ENCODE assay signal across 13 cellular contexts in genomic region chr21:33197546-33197945, GRCh38. TPM values are rescaled to one million over a fixed set of nuclear protein-coding genes. Genes with fewer than 3 reads are reported as not detected.
DNase-seq lines count a peak whose midpoint lies in the region; ATAC-seq and TF ChIP-seq lines count a peak whose summit lies in the region.
"Had no signal": no experiment of that assay in that cellular context is flagged by ENCODE, and none has a peak within 500 bp of the region (broad histone marks: within the 10 kb centered on the region; RNA-seq: fewer than 3 reads in every experiment).

No MANE protein-coding gene starts in this region.

- ATAC-seq in HCT116, result no peak

- peak overlapping the region; percentile 67 for H3K4me2 ChIP-seq in HCT116 (ENCODE audit: low read length)

- no TSS peak for BruUV-seq in HCT116 (replicated peaks; lab: Mats Ljungman, UMichigan)

- no peak overlapping the region for H3K9ac ChIP-seq in HCT116 (ENCODE audit: low read length)
- peak overlapping the region in 1 of 3 donors; percentile 17 for H3K9ac ChIP-seq in skeletal muscle tissue (ENCODE audit: low read depth in 1 of 3, low read length in 3 of 3)

- TF ChIP-seq RAD21 in HCT116 (IDR thresholded peaks at IDR 0.05; ENCODE audit: low read depth), result no peak

- H2AFZ ChIP-seq in HCT116 (ENCODE audit: low read depth, low read length, poor library complexity, severe bottlenecking), result peak overlapping the region; percentile 89

- H3K79me2 ChIP-seq in HCT116 (ENCODE audit: insufficient read depth, low read length), result no peaks in the 10 kb centered on the region

- no peak overlapping the region for H3K27ac Mint-ChIP-seq in CD8-positive, alpha-beta memory T cell
- H3K27ac Mint-ChIP-seq: progenitor cell of endocrine pancreas; T-helper 2 cell treated with Interferon-gamma antibody and Interleukin-4, amounts not matched to agents 5 μg/mL and 100 μg/mL, for 36 hours had no signal

- no peaks in the 10 kb centered on the region for H3K9me2 ChIP-seq in HCT116 (ENCODE audit: insufficient read depth)

- H3K4me3 Mint-ChIP-seq in CD8-positive, alpha-beta memory T cell, result no peak overlapping the region
- H3K4me3 Mint-ChIP-seq: T-helper 2 cell treated with Interferon-gamma antibody and Interleukin-4, amounts not matched to agents 5 μg/mL and 100 μg/mL, for 36 hours had no signal

- no peak for TF ChIP-seq CTCF in HCT116 (IDR thresholded peaks at IDR 0.05 in 2 of 3, conservative IDR thresholded peaks at IDR 0.05 in 1 of 3; ENCODE audit: borderline replicate concordance in 1 of 3, insufficient read depth in 1 of 3, low read depth in 2 of 3, low read length in 2 of 3)
- no peak for TF ChIP-seq CTCF in adrenal gland (IDR thresholded peaks at IDR 0.05)
- TF ChIP-seq CTCF in right atrium auricular region (IDR thresholded peaks at IDR 0.05), result no peak
- peak in 1 of 6 experiments; percentile 6 for TF ChIP-seq CTCF in Peyer's patch (IDR thresholded peaks at IDR 0.05)

- DNase-seq in HCT116 (ENCODE audit: low read depth, low spot score) (no peak), adrenal gland (peak in 6 of 7 donors; percentile 50 to 79 (median 56)), right atrium auricular region (ENCODE audit: low spot score) (no peak), Peyer's patch (no peak), dedifferentiated amniotic fluid mesenchymal stem cell (ENCODE audit: extremely low spot score) (no peak)
- no peak for DNase-seq in CD8-positive, alpha-beta memory T cell
- DNase-seq in stimulated activated CD4-positive, alpha-beta T cell treated with anti-CD3 and anti-CD28 coated beads, Interleukin-4, amount 100 ng/mL, for 24 hours, result no peak
- DNase-seq: NCI-H1436 treated with DMSO at 0.1 percent for 48 hours had no signal

- no peaks in the 10 kb centered on the region for H3K36me3 Mint-ChIP-seq in CD8-positive, alpha-beta memory T cell
- H3K36me3 Mint-ChIP-seq: brain had no signal

- peaks cover 0 to 2% of the 10 kb centered on the region in 2 donors for H3K27me3 Mint-ChIP-seq in CD8-positive, alpha-beta memory T cell

- no peak overlapping the region for H3K4me3 ChIP-seq in HCT116 (replicated peaks in 1 of 2; ENCODE audit: low read depth in 1 of 2, low read length in 2 of 2)
- H3K4me3 ChIP-seq in adrenal gland, result no peak overlapping the region
- H3K4me3 ChIP-seq in right atrium auricular region, result no peak overlapping the region
- no peak overlapping the region for H3K4me3 ChIP-seq in skeletal muscle tissue (ENCODE audit: low read length in 3 of 3)
- no peak overlapping the region for H3K4me3 ChIP-seq in CD8-positive, alpha-beta memory T cell (ENCODE audit: low read length)
- H3K4me3 ChIP-seq in Peyer's patch, result no peak overlapping the region
- H3K4me3 ChIP-seq: SJCRH30 had no signal

- no peaks in the 10 kb centered on the region for H3K9me3 ChIP-seq in HCT116 (ENCODE audit: control insufficient read depth in 1 of 2, insufficient read depth in 1 of 2, low read depth in 1 of 2, low read length in 2 of 2)
- H3K9me3 ChIP-seq in adrenal gland (replicated peaks in 1 of 3), result no peaks in the 10 kb centered on the region
- no peaks in the 10 kb centered on the region for H3K9me3 ChIP-seq in right atrium auricular region
- H3K9me3 ChIP-seq in skeletal muscle tissue (ENCODE audit: control insufficient read depth in 3 of 3, low read length in 3 of 3), result no peaks in the 10 kb centered on the region
- H3K9me3 ChIP-seq in CD8-positive, alpha-beta memory T cell (ENCODE audit: low read length), result no peaks in the 10 kb centered on the region
- no peaks in the 10 kb centered on the region for H3K9me3 ChIP-seq in Peyer's patch
- H3K9me3 ChIP-seq: SJCRH30 had no signal

- H3K4me1 ChIP-seq in HCT116 (ENCODE audit: control insufficient read depth in 1 of 2, insufficient read depth in 2 of 2, low read length in 2 of 2) (peaks cover 0 to 9% of the 10 kb centered on the region in 2 experiments; a peak in 2 of 4 replicates), adrenal gland (replicated peaks in 1 of 2) (peaks cover 12 to 24% of the 10 kb centered on the region in 2 donors), right atrium auricular region (peaks cover 0 to 39% of the 10 kb centered on the region in 2 donors), skeletal muscle tissue (ENCODE audit: control insufficient read depth in 3 of 3, insufficient read depth in 3 of 3, low read length in 3 of 3) (peaks cover 13 to 29% (median 17%) of the 10 kb centered on the region in 3 donors), Peyer's patch (peaks cover 0 to 17% (median 0%) of the 10 kb centered on the region in 4 donors)
- peaks cover 7% of the 10 kb centered on the region for H3K4me1 ChIP-seq in CD8-positive, alpha-beta memory T cell (ENCODE audit: insufficient read depth, low read length)

- H3K27ac ChIP-seq in HCT116 (ENCODE audit: low read depth, low read length) (no peak overlapping the region), adrenal gland (peak overlapping the region in 3 of 5 donors; percentile 45 to 75 (median 72)), right atrium auricular region (peak overlapping the region; percentile 64 to 79), skeletal muscle tissue (ENCODE audit: low read depth, low read length) (peak overlapping the region; percentile 21), Peyer's patch (peak overlapping the region in 1 of 4 donors; percentile 43)
- H3K27ac ChIP-seq in CD8-positive, alpha-beta memory T cell (ENCODE audit: low read depth, low read length), result no peak overlapping the region
- H3K27ac ChIP-seq: SJCRH30 had no signal

- H4K20me1 ChIP-seq in HCT116 (ENCODE audit: insufficient read depth), result no peaks in the 10 kb centered on the region

- 18 to 25% (median 21%) methylated on average over 4 of the region's 4 CpGs for whole genome bisulfite sequencing in adrenal gland, 4 donors

- H3K36me3 ChIP-seq in HCT116 (ENCODE audit: control insufficient read depth in 1 of 2, insufficient read depth in 2 of 2, low read length in 2 of 2) (no peaks in the 10 kb centered on the region), adrenal gland (replicated peaks in 1 of 2) (no peaks in the 10 kb centered on the region), right atrium auricular region (no peaks in the 10 kb centered on the region), skeletal muscle tissue (ENCODE audit: control insufficient read depth in 3 of 3, insufficient read depth in 3 of 3, low read length in 3 of 3) (no peaks in the 10 kb centered on the region), Peyer's patch (no peaks in the 10 kb centered on the region)
- H3K36me3 ChIP-seq in CD8-positive, alpha-beta memory T cell (ENCODE audit: insufficient read depth, low read length), result no peaks in the 10 kb centered on the region
- H3K36me3 ChIP-seq: SJCRH30 had no signal

- intact Hi-C loops in HCT116 (cut with micrococcal nuclease) (loop anchor here (1.0 to 5.0 kb wide), 6 partner anchors 65 to 545 kb away; no protein-coding TSS in a partner anchor), adrenal gland (cut with DNase I) (loop anchor here in 1 of 2 donors (5.0 to 10.0 kb wide), 2 partner anchors 255 to 363 kb away; no protein-coding TSS in a partner anchor)

- H3K27me3 ChIP-seq in HCT116 (ENCODE audit: insufficient read depth, low read length), result no peaks in the 10 kb centered on the region
- H3K27me3 ChIP-seq in adrenal gland, result no peaks in the 10 kb centered on the region
- no peaks in the 10 kb centered on the region for H3K27me3 ChIP-seq in right atrium auricular region
- no peaks in the 10 kb centered on the region for H3K27me3 ChIP-seq in skeletal muscle tissue (ENCODE audit: control insufficient read depth in 3 of 3, insufficient read depth in 3 of 3, low read length in 3 of 3)
- H3K27me3 ChIP-seq in CD8-positive, alpha-beta memory T cell (ENCODE audit: insufficient read depth, low read length, poor library complexity, severe bottlenecking), result no peaks in the 10 kb centered on the region
- no peaks in the 10 kb centered on the region for H3K27me3 ChIP-seq in Peyer's patch
- H3K27me3 ChIP-seq: SJCRH30 had no signal

- TF ChIP-seq POLR2A in HCT116 (IDR thresholded peaks at IDR 0.05; ENCODE audit: borderline replicate concordance, extremely low read depth, insufficient read depth, insufficient read length) (no peak), adrenal gland (IDR thresholded peaks at IDR 0.05) (no peak), Peyer's patch (IDR thresholded peaks at IDR 0.05) (no peak)

- peaks cover 14 to 22% (median 19%) of the 10 kb centered on the region in 3 donors for H3K4me1 Mint-ChIP-seq in CD8-positive, alpha-beta memory T cell

- POLR2A ChIA-PET in HCT116 (lab: Charles Lee), result no interaction called here
- POLR2A ChIA-PET in CD8-positive, alpha-beta memory T cell (lab: Charles Lee), result interaction anchor here (0.6 to 0.8 kb wide), 2 partner anchors 164 to 349 kb away, joined by 3 read pairs; no protein-coding TSS in a partner anchor

- peaks cover 0 to 2% (median 0%) of the 10 kb centered on the region in 5 donors for H3K9me3 Mint-ChIP-seq in CD8-positive, alpha-beta memory T cell
- H3K9me3 Mint-ChIP-seq: brain; T-helper 2 cell treated with Interferon-gamma antibody and Interleukin-4, amounts not matched to agents 5 μg/mL and 100 μg/mL, for 36 hours had no signal

- CTCF ChIA-PET in HCT116 (lab: Charles Lee), result interaction anchor here (0.6 to 3.3 kb wide), 26 partner anchors 9 to 409 kb away, joined by 3 to 32 read pairs (median 4); partner anchors contain the start of gene IFNAR1
- CTCF ChIA-PET in CD8-positive, alpha-beta memory T cell (lab: Charles Lee), result interaction anchor here (0.7 to 4.2 kb wide), 32 partner anchors 11 to 426 kb away, joined by 3 to 33 read pairs (median 5); partner anchors contain the start of genes IFNAR1, IL10RB and PAXBP1

- RAD21 ChIA-PET in HCT116 (lab: Charles Lee; ENCODE audit: low non-redundant PET in 1 of 2, low total read pairs in 2 of 2, uncharacterized antibody in 2 of 2, unreplicated experiment in 2 of 2), result interaction anchor here (1.0 to 1.2 kb wide), 6 partner anchors 70 to 408 kb away, joined by 3 to 6 read pairs (median 4); no protein-coding TSS in a partner anchor

TF ChIP-seq in HCT116, 20 proteins besides CTCF, POLR2A, EP300 and RAD21 (continues in another document):
- TF ChIP-seq ZFX (IDR thresholded peaks at IDR 0.05), result no peak
- no peak for TF ChIP-seq SP1 (IDR thresholded peaks at IDR 0.05; ENCODE audit: low read depth)
- TF ChIP-seq EZH2phosphoT487 (IDR thresholded peaks at IDR 0.05; ENCODE audit: borderline replicate concordance), result no peak
- no peak for TF ChIP-seq CBX3 (IDR thresholded peaks at IDR 0.05; ENCODE audit: low read depth)

RNA-seq across cellular contexts. Expression of gene IFNAR2, which starts 32.2 kb away (rescaled TPM):
- total RNA-seq in HCT116 (2021; ENCODE audit: unreplicated experiment) (12.3 TPM), adrenal gland (10 to 100 TPM in 6 of 8 donors, 1 to 10 TPM in 2; 5.9 to 29.7 (median 14.5) TPM), right atrium auricular region (1 to 10 TPM; 5.4 to 5.8 TPM), skeletal muscle tissue (5.7 TPM), Peyer's patch (10 to 100 TPM in 2 of 4 donors, 1 to 10 TPM in 2; 6.6 to 13.2 (median 9.7) TPM)
- 7.6 and 9.1 TPM in 2 replicates for polyA plus RNA-seq in HCT116 (2012)
- 10 to 100 TPM; 11.4 to 16.3 (median 16.1) TPM for polyA plus RNA-seq in adrenal gland
- 10 to 100 TPM; 23.4 to 26.4 TPM for total RNA-seq in CD8-positive, alpha-beta memory T cell
- polyA plus RNA-seq in CD8-positive, alpha-beta memory T cell, result 85.3 TPM

Comparison
In these comparisons a context has a peak if more than half of its experiments do, and no peak if none do; other contexts are left out.
1. DNase-seq: peak in adrenal gland (6 of 7); none in HCT116 (single experiment), right atrium auricular region (single experiment), CD8-positive, alpha-beta memory T cell (0 of 5), stimulated activated CD4-positive, alpha-beta T cell treated with anti-CD3 and anti-CD28 coated beads, Interleukin-4, amount 100 ng/mL, for 24 hours (single experiment), Peyer's patch (0 of 3) and dedifferentiated amniotic fluid mesenchymal stem cell (single experiment).
2. H3K27ac ChIP-seq: peak in adrenal gland (3 of 5), right atrium auricular region (2 of 2) and skeletal muscle tissue (single experiment); none in HCT116 (single experiment) and CD8-positive, alpha-beta memory T cell (single experiment).